12 cellular contexts compared by ENCODE assay signal in genomic region chr19:46866407-46867132, GRCh38. TPM values are rescaled to one million over a fixed set of nuclear protein-coding genes. Genes with fewer than 3 reads are reported as not detected.
DNase-seq lines count a peak whose midpoint lies in the region; ATAC-seq and TF ChIP-seq lines count a peak whose summit lies in the region.
"Had no signal": no experiment of that assay in that cellular context is flagged by ENCODE, and none has a peak within 500 bp of the region (broad histone marks: within the 10 kb centered on the region; RNA-seq: fewer than 3 reads in every experiment).

No MANE protein-coding gene starts in this region.

- peak overlapping the region in 1 of 59 donors; percentile 12 for H3K4me3 ChIP-seq in dorsolateral prefrontal cortex
- H3K4me3 ChIP-seq in osteoblast (ENCODE audit: insufficient read depth, low read length): no peak overlapping the region
- H3K4me3 ChIP-seq: MG63, Peyer's patch had no signal

- no peak overlapping the region for H2AFZ ChIP-seq in osteoblast (ENCODE audit: low read length)

- intact Hi-C loops in dorsolateral prefrontal cortex (cut with DNase I): loop anchor here in 1 of 2 donors (10.0 kb wide), 1 partner anchor 248 kb away; the partner anchor contains the start of gene ZC3H4

- peak overlapping the region; percentile 56 for H3K4me2 ChIP-seq in osteoblast (ENCODE audit: insufficient read depth, low read length)

- H3K36me3 ChIP-seq in osteoblast (ENCODE audit: insufficient read depth, low read length): peaks cover 3% of the 10 kb centered on the region
- H3K36me3 ChIP-seq: neutrophil, Peyer's patch had no signal

- peak; percentile 85 for DNase-seq in DMS53 (lab: John Stamatoyannopoulos, UW)
- peak; percentile 68 for DNase-seq in LoVo (ENCODE audit: low spot score)
- no peak for DNase-seq in dorsolateral prefrontal cortex
- DNase-seq in osteoblast (ENCODE audit: insufficient read length, low spot score, missing footprints): no peak
- DNase-seq in cerebellar nuclear complex (lab: John Stamatoyannopoulos, UW): no peak
- no peak for DNase-seq in HUDEP-2 (lab: John Stamatoyannopoulos, UW; ENCODE audit: unreplicated experiment in 76 of 76)
- DNase-seq: activated CD4-positive, alpha-beta memory T cell treated with anti-CD3 and anti-CD28 coated beads for 36 hours; hypothalamus; MG63 had no signal

- H3K4me1 ChIP-seq in osteoblast (ENCODE audit: insufficient read depth, low read length): peaks cover 52% of the 10 kb centered on the region

- H3K79me2 ChIP-seq in osteoblast (ENCODE audit: insufficient read depth, low read length): peaks cover 100% of the 10 kb centered on the region

- H3K27ac ChIP-seq in dorsolateral prefrontal cortex (peak overlapping the region in 51 of 59 donors; percentile 1 to 99 (median 49)), osteoblast (ENCODE audit: low read depth, low read length) (peak overlapping the region; percentile 52)
- H3K27ac ChIP-seq: neutrophil had no signal

- ATAC-seq in GM19023 (IDR thresholded peaks at IDR 0.05; ENCODE audit: unreplicated experiment): no peak

- TF ChIP-seq CTCF in dorsolateral prefrontal cortex (IDR thresholded peaks at IDR 0.05 in 54 of 56, conservative IDR thresholded peaks at IDR 0.05 in 2 of 56; ENCODE audit: low read depth in 1 of 56, partially characterized antibody in 56 of 56): no peak
- no peak for TF ChIP-seq CTCF in osteoblast (IDR thresholded peaks at IDR 0.05; ENCODE audit: extremely low read depth, low read depth, low read length)

- H4K20me1 ChIP-seq in osteoblast (ENCODE audit: insufficient read depth, low read length): peaks cover 66% of the 10 kb centered on the region

- no peaks in the 10 kb centered on the region for H3K9me3 ChIP-seq in osteoblast (ENCODE audit: low read depth, low read length)
- H3K9me3 ChIP-seq: MG63, neutrophil, Peyer's patch had no signal

- H3K27me3 ChIP-seq in dorsolateral prefrontal cortex: no peaks in the 10 kb centered on the region
- H3K27me3 ChIP-seq in osteoblast (ENCODE audit: insufficient read depth, low read length): no peaks in the 10 kb centered on the region
- H3K27me3 ChIP-seq: MG63, neutrophil, Peyer's patch had no signal

RNA-seq across cellular contexts. Expression of gene ARHGAP35, which starts 5.8 kb away (rescaled TPM):
- total RNA-seq in dorsolateral prefrontal cortex: 100 to 1,000 TPM in 119 of 120 experiments, 10 to 100 TPM in 1; 91.6 to 219 (median 129) TPM
- 76.0 and 82.2 TPM in 2 replicates for total RNA-seq in osteoblast

RNA-seq across cellular contexts. Expression of gene AP2S1, which starts 15.9 kb away (rescaled TPM):
- total RNA-seq in dorsolateral prefrontal cortex (100 to 1,000 TPM in 112 of 120 experiments, 10 to 100 TPM in 8; 73.1 to 190 (median 146) TPM), osteoblast (117 and 136 TPM in 2 replicates)

Comparison
In these comparisons a context has a peak if more than half of its experiments do, and no peak if none do; other contexts are left out.
1. DNase-seq: peak in DMS53 (single experiment) and LoVo (single experiment); none in dorsolateral prefrontal cortex (0 of 10), osteoblast (single experiment), cerebellar nuclear complex (0 of 2) and HUDEP-2 (0 of 76).